8 cellular contexts compared by ENCODE assay signal in genomic region chr6:23414204-23414501, GRCh38.
DNase-seq lines count a peak whose midpoint lies in the region; ATAC-seq, FAIRE-seq and TF ChIP-seq lines count a peak whose summit lies in the region.

No MANE protein-coding gene starts in this region.

- no peaks in the 10 kb centered on the region for H3K27me3 ChIP-seq in bronchial epithelial cell (ENCODE audit: control insufficient read depth, insufficient read depth, low read length)
- no peaks in the 10 kb centered on the region for H3K27me3 ChIP-seq in osteoblast (ENCODE audit: insufficient read depth, low read length)

- no peak overlapping the region for H3K27ac Mint-ChIP-seq in activated naive CD4-positive, alpha-beta T cell treated with anti-CD3 and anti-CD28 coated beads, Interleukin-2, amount 50 U/mL, for 72 hours

- ATAC-seq in GM18502 (IDR thresholded peaks at IDR 0.05; ENCODE audit: poor library complexity, unreplicated experiment) (peak; percentile 89), HG02623 (IDR thresholded peaks at IDR 0.05; ENCODE audit: unreplicated experiment) (no peak), GM19467 (IDR thresholded peaks at IDR 0.05; ENCODE audit: unreplicated experiment) (no peak), HG03135 (IDR thresholded peaks at IDR 0.05; ENCODE audit: unreplicated experiment) (no peak)
- no peak for ATAC-seq in activated naive CD4-positive, alpha-beta T cell treated with anti-CD3 and anti-CD28 coated beads, Interleukin-2, amount 50 U/mL, for 72 hours

- H3K36me3 ChIP-seq in bronchial epithelial cell (ENCODE audit: control insufficient read depth, insufficient read depth, low read length) (no peaks in the 10 kb centered on the region), osteoblast (ENCODE audit: insufficient read depth, low read length) (no peaks in the 10 kb centered on the region)

- no peak for FAIRE-seq in bronchial epithelial cell (lab: Jason Lieb, UNC)

- peak; percentile 46 for DNase-seq in M059J (ENCODE audit: low read depth)
- peak; percentile 74 for DNase-seq in bronchial epithelial cell (ENCODE audit: low read depth)
- DNase-seq in osteoblast (ENCODE audit: insufficient read length, low spot score, missing footprints), result peak; percentile 62
- no peak for DNase-seq in activated naive CD4-positive, alpha-beta T cell treated with anti-CD3 and anti-CD28 coated beads, Interleukin-2, amount 50 U/mL, for 72 hours (ENCODE audit: low spot score in 2 of 2)

- peaks cover 3 to 7% of the 10 kb centered on the region in 2 donors for H3K9me3 Mint-ChIP-seq in activated naive CD4-positive, alpha-beta T cell treated with anti-CD3 and anti-CD28 coated beads, Interleukin-2, amount 50 U/mL, for 72 hours

- H3K27ac ChIP-seq in osteoblast (ENCODE audit: low read depth, low read length), result no peak overlapping the region

- H3K4me1 ChIP-seq in osteoblast (ENCODE audit: insufficient read depth, low read length), result no peaks in the 10 kb centered on the region

- H3K4me3 ChIP-seq in bronchial epithelial cell (ENCODE audit: low read depth, low read length) (no peak overlapping the region), osteoblast (ENCODE audit: insufficient read depth, low read length) (no peak overlapping the region)

- H4K20me1 ChIP-seq in osteoblast (ENCODE audit: insufficient read depth, low read length), result no peaks in the 10 kb centered on the region

- no peak overlapping the region for H3K4me2 ChIP-seq in osteoblast (ENCODE audit: insufficient read depth, low read length)

- no peak overlapping the region for H2AFZ ChIP-seq in osteoblast (ENCODE audit: low read length)

- no peaks in the 10 kb centered on the region for H3K79me2 ChIP-seq in osteoblast (ENCODE audit: insufficient read depth, low read length)

- H3K36me3 Mint-ChIP-seq in activated naive CD4-positive, alpha-beta T cell treated with anti-CD3 and anti-CD28 coated beads, Interleukin-2, amount 50 U/mL, for 72 hours, result no peaks in the 10 kb centered on the region

- TF ChIP-seq CTCF in bronchial epithelial cell (IDR thresholded peaks at IDR 0.05; ENCODE audit: insufficient read depth, low read length, severe bottlenecking) (peak; percentile 26), osteoblast (IDR thresholded peaks at IDR 0.05; ENCODE audit: extremely low read depth, low read depth, low read length) (peak; percentile 40)

- H3K9me3 ChIP-seq in osteoblast (ENCODE audit: low read depth, low read length), result no peaks in the 10 kb centered on the region

Comparison
In these comparisons a context has a peak if more than half of its experiments do, and no peak if none do; other contexts are left out.
1. DNase-seq: peak in M059J (single experiment), bronchial epithelial cell (single experiment) and osteoblast (single experiment); none in activated naive CD4-positive, alpha-beta T cell treated with anti-CD3 and anti-CD28 coated beads, Interleukin-2, amount 50 U/mL, for 72 hours (0 of 2).